15 cellular contexts compared by ENCODE assay signal in genomic region chr9:130452835-130453234, GRCh38. TPM values are rescaled to one million over a fixed set of nuclear protein-coding genes. Genes with fewer than 3 reads are reported as not detected.
DNase-seq lines count a peak whose midpoint lies in the region; ATAC-seq and TF ChIP-seq lines count a peak whose summit lies in the region.
"Had no signal": no experiment of that assay in that cellular context is flagged by ENCODE, and none has a peak within 500 bp of the region (broad histone marks: within the 10 kb centered on the region; RNA-seq: fewer than 3 reads in every experiment).

No MANE protein-coding gene starts in this region.

- no peak overlapping the region for H2AFZ ChIP-seq in neural progenitor cell (replicated peaks)
- H2AFZ ChIP-seq: GM23248 had no signal

- H3K4me3 ChIP-seq in right cardiac atrium (ENCODE audit: low read length) (no peak overlapping the region), esophagus muscularis mucosa (no peak overlapping the region), neural progenitor cell (no peak overlapping the region)
- H3K4me3 ChIP-seq: GM23248, MG63, SJSA1 had no signal

- H3K9me3 ChIP-seq in right cardiac atrium (ENCODE audit: control insufficient read depth, low read length) (no peaks in the 10 kb centered on the region), esophagus muscularis mucosa (no peaks in the 10 kb centered on the region), neural progenitor cell (ENCODE audit: low read depth) (no peaks in the 10 kb centered on the region)
- H3K9me3 ChIP-seq: MG63, SJSA1 had no signal

- no peaks in the 10 kb centered on the region for H3F3A ChIP-seq in neural progenitor cell (ENCODE audit: low read depth)

- H3K36me3 ChIP-seq in esophagus muscularis mucosa, result no peaks in the 10 kb centered on the region
- H3K36me3 ChIP-seq in neural progenitor cell, result no peaks in the 10 kb centered on the region
- H3K36me3 ChIP-seq: SJSA1 had no signal

- H3K27me3 Mint-ChIP-seq in neural progenitor cell (ENCODE audit: insufficient read depth, low read depth), result peaks cover 6% of the 10 kb centered on the region
- peaks cover 27 to 37% of the 10 kb centered on the region in 2 donors for H3K27me3 Mint-ChIP-seq in effector memory CD8-positive, alpha-beta T cell
- peaks cover 16% of the 10 kb centered on the region for H3K27me3 Mint-ChIP-seq in activated T-cell treated with anti-CD3 and anti-CD28 coated beads, Interleukin-2, amount 50 U/mL, for 4 hours (ENCODE audit: low read depth)

- TF ChIP-seq CTCF in esophagus muscularis mucosa (IDR thresholded peaks at IDR 0.05) (no peak), neural progenitor cell (IDR thresholded peaks at IDR 0.05) (no peak)

- no peak overlapping the region for H3K9ac ChIP-seq in neural progenitor cell
- H3K9ac ChIP-seq: GM23248 had no signal

- peak overlapping the region; percentile 34 for H3K4me3 Mint-ChIP-seq in neural progenitor cell
- no peak overlapping the region for H3K4me3 Mint-ChIP-seq in effector memory CD8-positive, alpha-beta T cell
- H3K4me3 Mint-ChIP-seq in activated T-cell treated with anti-CD3 and anti-CD28 coated beads, Interleukin-2, amount 50 U/mL, for 4 hours, result no peak overlapping the region
- H3K4me3 Mint-ChIP-seq: CD4-positive, alpha-beta T cell had no signal

- H3K9me3 Mint-ChIP-seq in neural progenitor cell, result no peaks in the 10 kb centered on the region
- no peaks in the 10 kb centered on the region for H3K9me3 Mint-ChIP-seq in effector memory CD8-positive, alpha-beta T cell
- no peaks in the 10 kb centered on the region for H3K9me3 Mint-ChIP-seq in activated T-cell treated with anti-CD3 and anti-CD28 coated beads, Interleukin-2, amount 50 U/mL, for 4 hours
- H3K9me3 Mint-ChIP-seq: CD4-positive, alpha-beta T cell had no signal

- ATAC-seq in right cardiac atrium, result no peak
- no peak for ATAC-seq in Right ventricle myocardium superior (ENCODE audit: poor library complexity)
- no peak for ATAC-seq in effector memory CD8-positive, alpha-beta T cell (replicated peaks)
- no peak for ATAC-seq in activated T-cell treated with anti-CD3 and anti-CD28 coated beads, Interleukin-2, amount 50 U/mL, for 4 hours
- no peak for ATAC-seq in HG03135 (IDR thresholded peaks at IDR 0.05; ENCODE audit: unreplicated experiment)

- 95% methylated on average over 4 of the region's 4 CpGs for WGBS in right cardiac atrium
- 97% methylated on average over 4 of the region's 4 CpGs for WGBS in esophagus muscularis mucosa

- no peak overlapping the region for H3K27ac Mint-ChIP-seq in neural progenitor cell
- no peak overlapping the region for H3K27ac Mint-ChIP-seq in effector memory CD8-positive, alpha-beta T cell
- H3K27ac Mint-ChIP-seq: CD4-positive, alpha-beta T cell had no signal

- DNase-seq in right cardiac atrium (peak in 2 of 3 donors; percentile 4 to 35), Right ventricle myocardium superior (no peak), esophagus muscularis mucosa (ENCODE audit: extremely low spot score) (no peak), neural progenitor cell (ENCODE audit: low spot score) (no peak)
- DNase-seq in effector memory CD8-positive, alpha-beta T cell, result no peak
- DNase-seq in activated T-cell treated with anti-CD3 and anti-CD28 coated beads, Interleukin-2, amount 50 U/mL, for 4 hours, result no peak
- DNase-seq: CD4-positive, alpha-beta T cell; GM23248; H7; KG1; MG63; NCI-H524 treated with DMSO at 0.1 percent for 48 hours had no signal

- no peaks in the 10 kb centered on the region for H3K36me3 Mint-ChIP-seq in neural progenitor cell
- H3K36me3 Mint-ChIP-seq in effector memory CD8-positive, alpha-beta T cell (ENCODE audit: insufficient read depth), result no peaks in the 10 kb centered on the region
- no peaks in the 10 kb centered on the region for H3K36me3 Mint-ChIP-seq in activated T-cell treated with anti-CD3 and anti-CD28 coated beads, Interleukin-2, amount 50 U/mL, for 4 hours (ENCODE audit: insufficient read depth)

- intact Hi-C loops in right cardiac atrium (cut with DNase I) (loop anchor here in 1 of 4 donors (10.0 kb wide), 1 partner anchor 122 kb away; the partner anchor contains the start of gene FUBP3), Right ventricle myocardium superior (cut with DNase I) (no loop called here), esophagus muscularis mucosa (cut with DNase I) (no loop called here)

- peaks cover 7% of the 10 kb centered on the region for H3K79me2 ChIP-seq in neural progenitor cell (ENCODE audit: low read depth)

- H3K27ac ChIP-seq in right cardiac atrium (ENCODE audit: low read length) (no peak overlapping the region), esophagus muscularis mucosa (replicated peaks in 1 of 4) (peak overlapping the region; percentile 75 to 84 (median 80)), neural progenitor cell (no peak overlapping the region)
- H3K27ac ChIP-seq: GM23248, SJSA1 had no signal

- H3K4me1 ChIP-seq in right cardiac atrium (ENCODE audit: control insufficient read depth, insufficient read depth, low read length) (peaks cover 25% of the 10 kb centered on the region), esophagus muscularis mucosa (peaks cover 43 to 63% (median 59%) of the 10 kb centered on the region in 4 donors), neural progenitor cell (no peaks in the 10 kb centered on the region)

- no peak overlapping the region for H3K4me2 ChIP-seq in neural progenitor cell

- no peaks in the 10 kb centered on the region for H4K20me1 ChIP-seq in neural progenitor cell (ENCODE audit: low read depth)

- H3K27me3 ChIP-seq in right cardiac atrium (ENCODE audit: control insufficient read depth, insufficient read depth) (no peaks in the 10 kb centered on the region), esophagus muscularis mucosa (no peaks in the 10 kb centered on the region), neural progenitor cell (no peaks in the 10 kb centered on the region)
- H3K27me3 ChIP-seq: MG63, SJSA1 had no signal

- TF ChIP-seq POLR2A in esophagus muscularis mucosa (IDR thresholded peaks at IDR 0.05; ENCODE audit: low read depth), result no peak

- peaks cover 38% of the 10 kb centered on the region for H3K4me1 Mint-ChIP-seq in neural progenitor cell
- no peaks in the 10 kb centered on the region for H3K4me1 Mint-ChIP-seq in effector memory CD8-positive, alpha-beta T cell (ENCODE audit: low read depth in 2 of 2)
- no peaks in the 10 kb centered on the region for H3K4me1 Mint-ChIP-seq in activated T-cell treated with anti-CD3 and anti-CD28 coated beads, Interleukin-2, amount 50 U/mL, for 4 hours (ENCODE audit: low read depth)

- no peak for TF ChIP-seq EP300 in esophagus muscularis mucosa (IDR thresholded peaks at IDR 0.05)

RNA-seq across cellular contexts. Expression of gene ASS1, which starts 8.1 kb away (rescaled TPM):
- total RNA-seq in right cardiac atrium, result 10 to 100 TPM; 37.6 to 88.3 (median 52.9) TPM
- polyA plus RNA-seq in right cardiac atrium, result 77.8 TPM
- total RNA-seq in Right ventricle myocardium superior, result 74.4 TPM
- total RNA-seq in esophagus muscularis mucosa, result 100 to 1,000 TPM in 1 of 4 donors, 10 to 100 TPM in 3; 67.7 to 113 (median 97.1) TPM
- 22.5 and 28.9 TPM in 2 replicates for total RNA-seq in neural progenitor cell (ENCODE audit: low replicate concordance)
- total RNA-seq in activated T-cell treated with anti-CD3 and anti-CD28 coated beads, Interleukin-2, amount 50 U/mL, for 4 hours, result 1 to 10 TPM; 1.4 to 2.6 (median 2.6) TPM
- total RNA-seq: A172; CD4-positive, alpha-beta T cell had no signal

Comparison
In these comparisons a context has a peak if more than half of its experiments do, and no peak if none do; other contexts are left out.
1. DNase-seq: peak in right cardiac atrium (2 of 3); none in Right ventricle myocardium superior (single experiment), esophagus muscularis mucosa (single experiment), neural progenitor cell (single experiment), effector memory CD8-positive, alpha-beta T cell (0 of 3) and activated T-cell treated with anti-CD3 and anti-CD28 coated beads, Interleukin-2, amount 50 U/mL, for 4 hours (single experiment).
2. H3K27ac ChIP-seq: peak in esophagus muscularis mucosa (4 of 4); none in right cardiac atrium (single experiment) and neural progenitor cell (single experiment).